ENCODE assay signal across 25 cellular contexts in the genomic region with DNA sequence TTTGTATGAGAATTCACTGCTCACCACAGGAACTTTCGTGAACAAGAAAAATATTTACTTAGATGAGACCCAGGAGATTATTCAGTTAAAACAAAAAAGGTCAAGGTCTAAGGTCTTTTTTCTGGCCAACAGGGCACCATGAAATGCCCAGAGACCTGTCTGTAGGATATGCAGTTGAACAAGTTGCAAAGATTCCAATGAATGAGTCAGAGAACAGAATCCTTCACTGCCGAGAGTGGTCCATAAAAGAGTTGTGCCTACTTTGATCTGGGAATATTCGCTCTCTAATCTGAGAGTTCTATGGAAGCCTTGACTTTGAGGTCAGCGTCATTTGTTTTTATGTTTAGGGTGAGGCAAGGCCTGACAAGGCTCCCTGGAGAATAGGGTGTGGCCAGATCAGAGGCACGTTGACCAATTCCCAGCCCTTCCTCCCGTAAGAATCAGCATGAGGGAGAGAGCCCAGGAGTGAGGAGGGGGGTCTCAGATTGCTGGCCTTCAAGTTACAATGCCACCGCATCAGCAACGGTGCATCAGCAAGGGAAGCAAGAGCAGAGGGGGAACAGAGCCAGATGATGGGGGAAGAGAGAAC.
DNase-seq lines count a peak whose midpoint lies in the region; ATAC-seq and TF ChIP-seq lines count a peak whose summit lies in the region.
"Had no signal": no experiment of that assay in that cellular context is flagged by ENCODE, and none has a peak within 500 bp of the region (broad histone marks: within the 10 kb centered on the region; RNA-seq: fewer than 3 reads in every experiment).

No MANE protein-coding gene starts in this region.

- H3K14ac ChIP-seq in H9 (ENCODE audit: insufficient read depth, low read length) = 0 out of 2 replicates have a peak overlapping the region, but pooled peaks have one; percentile 29

- H3K4ac ChIP-seq in H9 (ENCODE audit: low read depth, low read length) = no peak overlapping the region

- no peaks in the 10 kb centered on the region for H3K79me2 ChIP-seq in H9 (ENCODE audit: insufficient read depth, low read length)
- H3K79me2 ChIP-seq in osteoblast (ENCODE audit: insufficient read depth, low read length) = no peaks in the 10 kb centered on the region

- H3K4me2 ChIP-seq in H9 (ENCODE audit: insufficient read depth, insufficient read length, low read length) (no peak overlapping the region), osteoblast (ENCODE audit: insufficient read depth, low read length) (no peak overlapping the region)

- H3K4me3 Mint-ChIP-seq in H9 = no peak overlapping the region
- H3K4me3 Mint-ChIP-seq in activated T-cell treated with anti-CD3 and anti-CD28 coated beads, Interleukin-2, amount 50 U/mL, for 72 hours = no peak overlapping the region
- H3K4me3 Mint-ChIP-seq: activated CD8-positive, alpha-beta T cell treated with anti-CD3 and anti-CD28 coated beads, Interleukin-2, amount 10 ng/mL, durations not matched to agents 7 days and 5 days; CD4-positive, alpha-beta memory T cell had no signal

- WGBS in H9 (ENCODE audit: extremely low coverage, insufficient read length, low lambda C conversion rate) = no CpG with 5 or more reads among the region's 8 CpGs
- 42% methylated on average over 8 of the region's 8 CpGs for WGBS in lower leg skin, 2 donors

- H3K9me3 ChIP-seq in H9 (ENCODE audit: control insufficient read depth, low read depth, low read length) = no peaks in the 10 kb centered on the region
- H3K9me3 ChIP-seq in osteoblast (ENCODE audit: low read depth, low read length) = no peaks in the 10 kb centered on the region
- H3K9me3 ChIP-seq: adrenal gland, esophagus muscularis mucosa, gastroesophageal sphincter, lower lobe of right lung, transverse colon had no signal

- no peaks in the 10 kb centered on the region for H3K36me3 ChIP-seq in osteoblast (ENCODE audit: insufficient read depth, low read length)
- H3K36me3 ChIP-seq: adrenal gland, esophagus muscularis mucosa, gastroesophageal sphincter, lower lobe of right lung, transverse colon had no signal

- intact Hi-C loops in lower leg skin (cut with DNase I; ENCODE audit: low total_unique reads) = no loop called here

- TF ChIP-seq POLR2A in lower leg skin (IDR thresholded peaks at IDR 0.05) = no peak

- no peaks in the 10 kb centered on the region for H3K36me3 Mint-ChIP-seq in H9 (ENCODE audit: insufficient read depth in 1 of 3, low read depth in 3 of 3)
- H3K36me3 Mint-ChIP-seq in activated T-cell treated with anti-CD3 and anti-CD28 coated beads, Interleukin-2, amount 50 U/mL, for 72 hours (ENCODE audit: insufficient read depth in 2 of 2) = no peaks in the 10 kb centered on the region
- H3K36me3 Mint-ChIP-seq: CD4-positive, alpha-beta memory T cell had no signal

- H3K56ac ChIP-seq in H9 (ENCODE audit: insufficient read length, low read depth, low read length) = no peak overlapping the region

- no peak overlapping the region for H2BK15ac ChIP-seq in H9 (ENCODE audit: low read depth, low read length)

- H4K5ac ChIP-seq in H9 (ENCODE audit: insufficient read length, low read depth, low read length) = no peak overlapping the region

- H3K4me1 ChIP-seq in H9 (ENCODE audit: insufficient read depth, low read length) = no peaks in the 10 kb centered on the region
- no peaks in the 10 kb centered on the region for H3K4me1 ChIP-seq in osteoblast (ENCODE audit: insufficient read depth, low read length)

- no peak overlapping the region for H3K27ac Mint-ChIP-seq in H9
- no peak overlapping the region for H3K27ac Mint-ChIP-seq in activated T-cell treated with anti-CD3 and anti-CD28 coated beads, Interleukin-2, amount 50 U/mL, for 72 hours
- H3K27ac Mint-ChIP-seq: activated CD8-positive, alpha-beta T cell treated with anti-CD3 and anti-CD28 coated beads, Interleukin-2, amount 10 ng/mL, durations not matched to agents 7 days and 5 days; progenitor cell of endocrine pancreas had no signal

- H2AFZ ChIP-seq in H9 (ENCODE audit: low read length) (no peak overlapping the region), osteoblast (ENCODE audit: low read length) (no peak overlapping the region)
- H2AFZ ChIP-seq: GM23248 had no signal

- no peak overlapping the region for H3T11ph ChIP-seq in H9 (ENCODE audit: low read length)

- H2BK12ac ChIP-seq in H9 (ENCODE audit: insufficient read length, low read depth, low read length) = no peak overlapping the region

- DNase-seq in H9 (no peak), NCI-H460 (ENCODE audit: extremely low read depth, low read depth) (peak; percentile 4), fibroblast of pulmonary artery (ENCODE audit: low read depth) (peak; percentile 8), osteoblast (ENCODE audit: insufficient read length, low spot score, missing footprints) (peak; percentile 71), lower leg skin (ENCODE audit: low spot score in 2 of 2) (no peak)
- DNase-seq in activated T-cell treated with anti-CD3 and anti-CD28 coated beads, Interleukin-2, amount 50 U/mL, for 72 hours = no peak
- no peak for DNase-seq in stimulated activated CD4-positive, alpha-beta T cell treated with anti-CD3 and anti-CD28 coated beads, Interleukin-4, amount 100 ng/mL, for 1 hour
- DNase-seq: activated CD4-positive, alpha-beta T cell treated with anti-CD3 and anti-CD28 coated beads for 1 hour; activated CD8-positive, alpha-beta T cell treated with anti-CD3 and anti-CD28 coated beads, Interleukin-2, amount 10 ng/mL, durations not matched to agents 7 days and 5 days; activated T-cell treated with anti-CD3 and anti-CD28 coated beads, Interleukin-2, amount 50 U/mL, for 1 hour; CD4-positive, alpha-beta memory T cell; effector CD8-positive, alpha-beta T cell; GM23248; hypothalamus; lower lobe of right lung; NCI-H1092 treated with DMSO at 0.1 percent for 48 hours; NCI-H187 treated with DMSO at 0.1 percent for 48 hours; NCI-H774; transverse colon had no signal

- H3K23me2 ChIP-seq in H9 (ENCODE audit: insufficient read length, low read depth, low read length, poor library complexity, severe bottlenecking) = no peaks in the 10 kb centered on the region

- H2AK5ac ChIP-seq in H9 (ENCODE audit: insufficient read length, low read length) = no peak overlapping the region

- no peak for TF ChIP-seq CTCF in H9 (conservative IDR thresholded peaks at IDR 0.05)
- no peak for TF ChIP-seq CTCF in fibroblast of pulmonary artery (IDR thresholded peaks at IDR 0.05; ENCODE audit: low read length, missing control alignments)
- TF ChIP-seq CTCF in osteoblast (IDR thresholded peaks at IDR 0.05; ENCODE audit: extremely low read depth, low read depth, low read length) = no peak
- peak in 1 of 3 donors; percentile 17 for TF ChIP-seq CTCF in lower leg skin (IDR thresholded peaks at IDR 0.05)

- H2BK5ac ChIP-seq in H9 (ENCODE audit: insufficient read length, low read length) = no peak overlapping the region

- no peak overlapping the region for H2BK20ac ChIP-seq in H9 (ENCODE audit: low read depth, low read length, poor library complexity, severe bottlenecking)

- H3K18ac ChIP-seq in H9 (ENCODE audit: insufficient read length, low read depth, low read length) = peak overlapping the region; percentile 25

- no peaks in the 10 kb centered on the region for H4K20me1 ChIP-seq in H9 (ENCODE audit: control insufficient read depth, insufficient read depth, insufficient read length)
- no peaks in the 10 kb centered on the region for H4K20me1 ChIP-seq in osteoblast (ENCODE audit: insufficient read depth, low read length)

- no peaks in the 10 kb centered on the region; the same call in 1 of the 2 replicates for H3K27me3 ChIP-seq in H9 (ENCODE audit: insufficient read depth, low read length)
- H3K27me3 ChIP-seq in osteoblast (ENCODE audit: insufficient read depth, low read length) = no peaks in the 10 kb centered on the region
- H3K27me3 ChIP-seq: adrenal gland, esophagus muscularis mucosa, gastroesophageal sphincter, transverse colon had no signal

- H3K27ac ChIP-seq in H9 (ENCODE audit: insufficient read length, low read depth, low read length) (no peak overlapping the region), osteoblast (ENCODE audit: low read depth, low read length) (no peak overlapping the region)
- H3K27ac ChIP-seq: esophagus muscularis mucosa, gastroesophageal sphincter, GM23248, lower lobe of right lung, transverse colon had no signal

- H3K9me3 Mint-ChIP-seq in H9 = no peaks in the 10 kb centered on the region
- H3K9me3 Mint-ChIP-seq in activated T-cell treated with anti-CD3 and anti-CD28 coated beads, Interleukin-2, amount 50 U/mL, for 72 hours = no peaks in the 10 kb centered on the region
- H3K9me3 Mint-ChIP-seq: CD4-positive, alpha-beta memory T cell had no signal

- H3K27me3 Mint-ChIP-seq in H9 (ENCODE audit: low read depth) = peaks cover 22% of the 10 kb centered on the region
- no peaks in the 10 kb centered on the region for H3K27me3 Mint-ChIP-seq in activated T-cell treated with anti-CD3 and anti-CD28 coated beads, Interleukin-2, amount 50 U/mL, for 72 hours (ENCODE audit: low read depth)
- H3K27me3 Mint-ChIP-seq: CD4-positive, alpha-beta memory T cell had no signal

- H3K4me1 Mint-ChIP-seq in H9 = peaks cover 19 to 20% of the 10 kb centered on the region in 2 experiments
- H3K4me1 Mint-ChIP-seq in activated T-cell treated with anti-CD3 and anti-CD28 coated beads, Interleukin-2, amount 50 U/mL, for 72 hours (ENCODE audit: low read depth) = peaks cover 24% of the 10 kb centered on the region

- H4K91ac ChIP-seq in H9 (ENCODE audit: insufficient read length, low read depth, low read length) = no peak overlapping the region

- no peak overlapping the region for H3K4me3 ChIP-seq in fibroblast of pulmonary artery (replicated peaks; ENCODE audit: low read depth, low read length)
- no peak overlapping the region for H3K4me3 ChIP-seq in osteoblast (ENCODE audit: insufficient read depth, low read length)
- H3K4me3 ChIP-seq in lower leg skin (ENCODE audit: low read depth, poor library complexity, severe bottlenecking) = no peak overlapping the region
- H3K4me3 ChIP-seq: adrenal gland, esophagus muscularis mucosa, gastroesophageal sphincter, GM23248, lower lobe of right lung, transverse colon had no signal

- H4K8ac ChIP-seq in H9 (replicated peaks; ENCODE audit: insufficient read length, low read depth, low read length) = no peak overlapping the region

- H2BK120ac ChIP-seq in H9 (ENCODE audit: low read depth, low read length, poor library complexity, severe bottlenecking) = no peak overlapping the region

- ATAC-seq in activated T-cell treated with anti-CD3 and anti-CD28 coated beads, Interleukin-2, amount 50 U/mL, for 72 hours (replicated peaks in 1 of 2) = no peak
- ATAC-seq in GM18858 (IDR thresholded peaks at IDR 0.05; ENCODE audit: unreplicated experiment) = no peak
- ATAC-seq: activated CD8-positive, alpha-beta T cell treated with anti-CD3 and anti-CD28 coated beads, Interleukin-2, amount 10 ng/mL, durations not matched to agents 7 days and 5 days; gastroesophageal sphincter; lower lobe of right lung; sciatic nerve had no signal

- no peak overlapping the region for H3K9ac ChIP-seq in H9 (ENCODE audit: extremely low read depth, insufficient read length, low read length)
- H3K9ac ChIP-seq: GM23248 had no signal

- H3K79me1 ChIP-seq in H9 (ENCODE audit: insufficient read depth, low read depth, low read length, poor library complexity, severe bottlenecking) = no peaks in the 10 kb centered on the region

- H3K23ac ChIP-seq in H9 (ENCODE audit: insufficient read length, low read depth, low read length) = no peak overlapping the region

Comparison
In these comparisons a context has a peak if more than half of its experiments do, and no peak if none do; other contexts are left out.
1. DNase-seq: peak in NCI-H460 (single experiment), fibroblast of pulmonary artery (single experiment) and osteoblast (single experiment); none in H9 (single experiment), activated T-cell treated with anti-CD3 and anti-CD28 coated beads, Interleukin-2, amount 50 U/mL, for 72 hours (0 of 2), stimulated activated CD4-positive, alpha-beta T cell treated with anti-CD3 and anti-CD28 coated beads, Interleukin-4, amount 100 ng/mL, for 1 hour (single experiment) and lower leg skin (0 of 2).